In genomic region chr17:48011405-48012150, GRCh38 we compare ENCODE assay signal across 1 cellular context.
A peak's percentile ranks its signal among the peaks of the same experiment; 100 is the strongest.
TF ChIP-seq lines count a peak whose summit lies in the region.

No MANE protein-coding gene starts in this region.

TF ChIP-seq in K562, 482 proteins besides CTCF, POLR2A, EP300 and RAD21 (continued from another document and continues in another):
- TF ChIP-seq PKNOX1 (IDR thresholded peaks at IDR 0.05) (peak; percentile 90), GATAD2A (IDR thresholded peaks at IDR 0.05) (0 out of 2 replicates have a peak, but pooled peaks have one; percentile 41), RFX1 (IDR thresholded peaks at IDR 0.05) (no peak), FOXA1 (IDR thresholded peaks at IDR 0.05; ENCODE audit: borderline replicate concordance) (no peak), NR2C1 (IDR thresholded peaks at IDR 0.05) (no peak), NR2C1 (tag; IDR thresholded peaks at IDR 0.05) (no peak), MEIS2 (IDR thresholded peaks at IDR 0.05; ENCODE audit: partially characterized antibody) (peak; percentile 96), HIVEP1 (CRISPR knock-in tag; IDR thresholded peaks at IDR 0.05) (0 out of 2 replicates have a peak, but pooled peaks have one; percentile 45), ARID1B (IDR thresholded peaks at IDR 0.05) (peak; percentile 29; the same call in 1 of the 2 replicates), SP1 (CRISPR knock-in tag; IDR thresholded peaks at IDR 0.05) (no peak), ARNT (IDR thresholded peaks at IDR 0.05) (peak in 1 of 2 experiments; percentile 74; a peak in 2 of 4 replicates), ATF7 (IDR thresholded peaks at IDR 0.05) (0 out of 2 replicates have a peak, but pooled peaks have one; percentile 22), DPF2 (IDR thresholded peaks at IDR 0.05) (peak; percentile 65; the same call in 1 of the 2 replicates), ZNF311 (CRISPR knock-in tag; IDR thresholded peaks at IDR 0.05) (no peak), FOXK2 (conservative IDR thresholded peaks at IDR 0.05 in 1 of 2, IDR thresholded peaks at IDR 0.05 in 1 of 2; ENCODE audit: low read depth in 2 of 2) (peak; percentile 64 to 85), ZBTB40 (IDR thresholded peaks at IDR 0.05) (peak; percentile 55; the same call in 1 of the 2 replicates), ZBTB40 (CRISPR knock-in tag; IDR thresholded peaks at IDR 0.05) (no peak), SMARCE1 (IDR thresholded peaks at IDR 0.05) (peak; percentile 52; the same call in 1 of the 2 replicates), DLX4 (CRISPR knock-in tag; IDR thresholded peaks at IDR 0.05) (no peak), ZNF644 (tag; IDR thresholded peaks at IDR 0.05; ENCODE audit: low read depth) (0 out of 2 replicates have a peak, but pooled peaks have one; percentile 27), ZNF436 (CRISPR knock-in tag; IDR thresholded peaks at IDR 0.05) (no peak), JUND (IDR thresholded peaks at IDR 0.05; ENCODE audit: borderline replicate concordance, low read depth, low read length) (peak; percentile 34; the same call in 1 of the 2 replicates), JUND (tag; IDR thresholded peaks at IDR 0.05; ENCODE audit: borderline replicate concordance, low read depth, low read length) (peak; percentile 48; the same call in 1 of the 3 replicates), ZC3H8 (IDR thresholded peaks at IDR 0.05) (no peak), RERE (CRISPR knock-in tag; IDR thresholded peaks at IDR 0.05; ENCODE audit: borderline replicate concordance) (no peak), DIDO1 (tag; IDR thresholded peaks at IDR 0.05; ENCODE audit: low read depth) (no peak), MAFF (IDR thresholded peaks at IDR 0.05; ENCODE audit: low read length) (no peak), NFE2L1 (tag; IDR thresholded peaks at IDR 0.05; ENCODE audit: borderline replicate concordance, low read depth) (no peak), ZNF592 (IDR thresholded peaks at IDR 0.05) (peak; percentile 49), ZBTB26 (CRISPR knock-in tag; IDR thresholded peaks at IDR 0.05) (peak; percentile 84; the same call in 1 of the 2 replicates), ZNF175 (CRISPR knock-in tag; IDR thresholded peaks at IDR 0.05; ENCODE audit: low read depth) (0 out of 2 replicates have a peak, but pooled peaks have one; percentile 18), MNT (conservative IDR thresholded peaks at IDR 0.05) (no peak)
